In the genomic region with DNA sequence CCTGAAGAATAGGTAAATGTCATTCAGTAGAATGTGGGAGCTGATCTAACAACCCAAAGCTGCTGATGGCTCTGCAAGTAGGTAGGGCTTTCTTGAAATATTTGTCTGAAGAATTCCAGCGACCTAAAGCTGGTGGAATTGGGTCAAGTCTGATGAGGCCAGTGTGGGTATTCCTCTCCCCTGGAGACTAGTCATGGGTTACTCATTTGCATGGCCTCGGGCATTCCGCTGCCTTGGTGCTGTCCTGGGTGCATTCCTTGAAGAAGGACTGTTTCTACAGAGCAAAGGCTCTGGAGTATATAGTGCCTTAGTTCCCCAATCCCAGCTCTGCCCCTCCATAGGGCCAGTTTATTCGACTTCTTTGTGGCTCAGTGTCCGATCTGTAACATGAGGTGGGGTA, we compare ENCODE assay signal across 26 cellular contexts. TPM values are rescaled to one million over a fixed set of nuclear protein-coding genes. Genes with fewer than 3 reads are reported as not detected.
DNase-seq lines count a peak whose midpoint lies in the region; ATAC-seq, FAIRE-seq and TF ChIP-seq lines count a peak whose summit lies in the region.
"Had no signal": no experiment of that assay in that cellular context is flagged by ENCODE, and none has a peak within 500 bp of the region (broad histone marks: within the 10 kb centered on the region; RNA-seq: fewer than 3 reads in every experiment).

No MANE protein-coding gene starts in this region.

- no TSS peak for BruUV-seq in OCI-LY7 (replicated peaks; lab: Mats Ljungman, UMichigan)

- H3K18ac ChIP-seq in H1 (ENCODE audit: extremely low read depth, low read length) (no peak overlapping the region), mesendoderm (ENCODE audit: low read length) (no peak overlapping the region)

- intact Hi-C loops in OCI-LY7 (cut with micrococcal nuclease; ENCODE audit: unreplicated experiment) = no loop called here

- H3K9ac ChIP-seq in H1 (replicated peaks in 1 of 4; ENCODE audit: extremely low read depth in 1 of 4, low read depth in 3 of 4, low read length in 3 of 4) (no peak overlapping the region), mesendoderm (ENCODE audit: low read length) (no peak overlapping the region)

- H3K9me3 Mint-ChIP-seq in progenitor cell of endocrine pancreas (ENCODE audit: low read depth) = peaks cover 11% of the 10 kb centered on the region
- H3K9me3 Mint-ChIP-seq: activated naive CD8-positive, alpha-beta T cell treated with anti-CD3 and anti-CD28 coated beads, Interleukin-2, amount 10 ng/mL, durations not matched to agents 7 days and 5 days; activated T-helper 1 cell treated with anti-CD3 and anti-CD28 coated beads, Interleukin-12 subunit alpha, Interleukin-12 subunit beta, Interleukin-2, Interleukin-4 antibody, amounts not matched to agents 30 ng/mL and 10 ng/mL and 1 ng/mL, durations not matched to agents 14 hours and 24 hours and 36 hours had no signal

- H4K8ac ChIP-seq in H1 (ENCODE audit: extremely low read depth, insufficient read depth, low read length) (no peak overlapping the region), mesendoderm (ENCODE audit: low read depth, low read length) (no peak overlapping the region)

- H2AK5ac ChIP-seq in H1 (ENCODE audit: low read depth, low read length) (no peak overlapping the region), mesendoderm (ENCODE audit: low read length) (no peak overlapping the region)

- H4K91ac ChIP-seq in H1 (replicated peaks; ENCODE audit: insufficient read length, low read length) = no peak overlapping the region

- H3K27ac Mint-ChIP-seq in progenitor cell of endocrine pancreas = no peak overlapping the region
- H3K27ac Mint-ChIP-seq: activated naive CD8-positive, alpha-beta T cell treated with anti-CD3 and anti-CD28 coated beads, Interleukin-2, amount 10 ng/mL, durations not matched to agents 7 days and 5 days; activated T-helper 1 cell treated with anti-CD3 and anti-CD28 coated beads, Interleukin-12 subunit alpha, Interleukin-12 subunit beta, Interleukin-2, Interleukin-4 antibody, amounts not matched to agents 30 ng/mL and 10 ng/mL and 1 ng/mL, durations not matched to agents 14 hours and 24 hours and 36 hours; naive thymus-derived CD4-positive, alpha-beta T cell had no signal

- no peaks in the 10 kb centered on the region for H4K20me1 ChIP-seq in H1 (replicated peaks in 1 of 2; ENCODE audit: control insufficient read depth in 1 of 2, insufficient read depth in 2 of 2, low read length in 2 of 2)
- no peaks in the 10 kb centered on the region for H4K20me1 ChIP-seq in OCI-LY7 (ENCODE audit: insufficient read depth, low read length)

- no peaks in the 10 kb centered on the region for H3K23me2 ChIP-seq in H1 (ENCODE audit: low read depth, low read length)

- no peak overlapping the region for H3K23ac ChIP-seq in H1 (ENCODE audit: insufficient read length)
- no peak overlapping the region for H3K23ac ChIP-seq in mesendoderm (ENCODE audit: low read length)

- peaks cover 2% of the 10 kb centered on the region for H3K4me1 Mint-ChIP-seq in progenitor cell of endocrine pancreas (ENCODE audit: low read depth)
- H3K4me1 Mint-ChIP-seq: activated naive CD8-positive, alpha-beta T cell treated with anti-CD3 and anti-CD28 coated beads, Interleukin-2, amount 10 ng/mL, durations not matched to agents 7 days and 5 days; naive thymus-derived CD4-positive, alpha-beta T cell had no signal

- H3K4me3 ChIP-seq in MG63 (no peak overlapping the region), H1 (ENCODE audit: extremely low read depth in 1 of 4, insufficient read depth in 2 of 4, low read depth in 3 of 4, low read length in 4 of 4) (no peak overlapping the region), mesendoderm (ENCODE audit: low read length) (no peak overlapping the region), OCI-LY7 (ENCODE audit: low read depth, low read length, poor library complexity, severe bottlenecking) (no peak overlapping the region)
- H3K4me3 ChIP-seq: GM12878, smooth muscle cell had no signal

- H3K4me1 ChIP-seq in H1 (replicated peaks in 1 of 4; ENCODE audit: control insufficient read depth in 3 of 4, insufficient read depth in 4 of 4, low read length in 3 of 4) (peaks cover 0 to 4% (median 0%) of the 10 kb centered on the region in 4 experiments; a peak in 1 of 7 replicates), mesendoderm (ENCODE audit: control insufficient read depth, low read depth, low read length) (no peaks in the 10 kb centered on the region), OCI-LY7 (ENCODE audit: insufficient read depth, low read length, poor library complexity, severe bottlenecking) (no peaks in the 10 kb centered on the region)

- H2BK120ac ChIP-seq in H1 (replicated peaks; ENCODE audit: low read depth, low read length) (no peak overlapping the region), mesendoderm (ENCODE audit: low read depth, low read length) (no peak overlapping the region)

- H3K36me3 Mint-ChIP-seq in progenitor cell of endocrine pancreas (ENCODE audit: insufficient read depth) = peaks cover 2% of the 10 kb centered on the region
- H3K36me3 Mint-ChIP-seq: activated naive CD8-positive, alpha-beta T cell treated with anti-CD3 and anti-CD28 coated beads, Interleukin-2, amount 10 ng/mL, durations not matched to agents 7 days and 5 days; naive thymus-derived CD4-positive, alpha-beta T cell had no signal

- FAIRE-seq in H1 (lab: Jason Lieb, UNC) = no peak
- FAIRE-seq: GM12878 had no signal

- no peak overlapping the region for H4K5ac ChIP-seq in H1 (ENCODE audit: insufficient read length, low read depth, low read length)
- H4K5ac ChIP-seq in mesendoderm (ENCODE audit: low read length) = no peak overlapping the region

- no peak overlapping the region for H2BK20ac ChIP-seq in H1 (ENCODE audit: low read length)

- TF ChIP-seq CTCF in H1 (IDR thresholded peaks at IDR 0.05; ENCODE audit: control extremely low read depth in 1 of 3, insufficient read depth in 1 of 3, low read depth in 1 of 3, low read length in 3 of 3) = no peak
- no peak for TF ChIP-seq CTCF in progenitor cell of endocrine pancreas (IDR thresholded peaks at IDR 0.05; ENCODE audit: unreplicated experiment)
- no peak for TF ChIP-seq CTCF in OCI-LY7 (conservative IDR thresholded peaks at IDR 0.05; ENCODE audit: low read length)

- H3K36me3 ChIP-seq in MG63 (no peaks in the 10 kb centered on the region), H1 (ENCODE audit: control insufficient read depth in 2 of 4, insufficient read depth in 4 of 4, low read length in 3 of 4) (no peaks in the 10 kb centered on the region), mesendoderm (ENCODE audit: control insufficient read depth, insufficient read depth, low read length) (no peaks in the 10 kb centered on the region), OCI-LY7 (ENCODE audit: insufficient read depth, low read length) (no peaks in the 10 kb centered on the region)

- no peak overlapping the region for H3K4me3 Mint-ChIP-seq in progenitor cell of endocrine pancreas (ENCODE audit: low read depth)
- H3K4me3 Mint-ChIP-seq: activated naive CD8-positive, alpha-beta T cell treated with anti-CD3 and anti-CD28 coated beads, Interleukin-2, amount 10 ng/mL, durations not matched to agents 7 days and 5 days; activated T-helper 1 cell treated with anti-CD3 and anti-CD28 coated beads, Interleukin-12 subunit alpha, Interleukin-12 subunit beta, Interleukin-2, Interleukin-4 antibody, amounts not matched to agents 30 ng/mL and 10 ng/mL and 1 ng/mL, durations not matched to agents 14 hours and 24 hours and 36 hours; naive thymus-derived CD4-positive, alpha-beta T cell had no signal

- H3K27me3 Mint-ChIP-seq in progenitor cell of endocrine pancreas = no peaks in the 10 kb centered on the region
- H3K27me3 Mint-ChIP-seq: activated naive CD8-positive, alpha-beta T cell treated with anti-CD3 and anti-CD28 coated beads, Interleukin-2, amount 10 ng/mL, durations not matched to agents 7 days and 5 days had no signal

- no peak for TF ChIP-seq EP300 in H1 (IDR thresholded peaks at IDR 0.05; ENCODE audit: borderline replicate concordance in 1 of 2, low read depth in 2 of 2, low read length in 2 of 2)

- H3K4ac ChIP-seq in H1 (replicated peaks; ENCODE audit: insufficient read length, low read depth, low read length) (no peak overlapping the region), mesendoderm (ENCODE audit: low read depth, low read length) (no peak overlapping the region)

- no peak overlapping the region for H3K14ac ChIP-seq in H1 (ENCODE audit: insufficient read length)

- no peaks in the 10 kb centered on the region for H3K9me2 ChIP-seq in OCI-LY7 (ENCODE audit: insufficient read depth, low read length)

- no peak overlapping the region for H2BK12ac ChIP-seq in H1 (ENCODE audit: low read depth, low read length)

- CTCF ChIA-PET in H1 (lab: Charles Lee; ENCODE audit: partially characterized antibody) (interaction anchor here (0.5 to 0.6 kb wide), 2 partner anchors 12 to 35 kb away, joined by 3 to 5 read pairs; no protein-coding TSS in a partner anchor), OCI-LY7 (lab: Charles Lee; ENCODE audit: unreplicated experiment) (no interaction called here)

- DNase-seq in EL (peak; percentile 59), MG63 (peak; percentile 9), H1 (ENCODE audit: low read depth in 1 of 2, low spot score in 2 of 2) (peak in 1 of 2 experiments; percentile 45), mesendoderm (peak; percentile 93), retina (no peak), progenitor cell of endocrine pancreas (ENCODE audit: low spot score, unreplicated experiment) (no peak), OCI-LY7 (ENCODE audit: low spot score) (no peak)
- DNase-seq: activated CD4-positive, alpha-beta T cell treated with anti-CD3 and anti-CD28 coated beads for 1 hour; activated naive CD8-positive, alpha-beta T cell treated with anti-CD3 and anti-CD28 coated beads, Interleukin-2, amount 10 ng/mL, durations not matched to agents 7 days and 5 days; COR-L47; dermis blood vessel endothelial cell; GF-D8; IMR-90; naive thymus-derived CD4-positive, alpha-beta T cell; NCI-H187; NCI-H524; posterior cingulate gyrus; stimulated activated CD4-positive, alpha-beta T cell treated with anti-CD3 and anti-CD28 coated beads, Interleukin-4, amount 100 ng/mL, for 24 hours; substantia nigra; T-helper 9 cell had no signal

- H2BK15ac ChIP-seq in H1 (ENCODE audit: low read length) = no peak overlapping the region
- H2BK15ac ChIP-seq in mesendoderm (replicated peaks; ENCODE audit: low read depth) = no peak overlapping the region

- POLR2A ChIA-PET in H1 (lab: Charles Lee; ENCODE audit: partially characterized antibody) (no interaction called here), OCI-LY7 (lab: Charles Lee) (no interaction called here)

- no peak for ATAC-seq in GM21526 (IDR thresholded peaks at IDR 0.05; ENCODE audit: low FRiP score, unreplicated experiment)
- ATAC-seq: GM12878; naive thymus-derived CD4-positive, alpha-beta T cell had no signal

- no peak for TF ChIP-seq POLR2A in H1 (IDR thresholded peaks at IDR 0.05; ENCODE audit: control extremely low read depth in 1 of 2, low read depth in 2 of 2, low read length in 2 of 2)

- H3K79me2 ChIP-seq in H1 (ENCODE audit: control insufficient read depth in 1 of 2, insufficient read depth in 2 of 2, low read length in 2 of 2) = no peaks in the 10 kb centered on the region
- no peaks in the 10 kb centered on the region for H3K79me2 ChIP-seq in mesendoderm (ENCODE audit: control insufficient read depth, insufficient read depth, low read length)
- H3K79me2 ChIP-seq in OCI-LY7 (ENCODE audit: insufficient read depth, low read depth, low read length) = no peaks in the 10 kb centered on the region

- H3K4me2 ChIP-seq in H1 (ENCODE audit: insufficient read depth in 1 of 2, low read depth in 2 of 2, low read length in 2 of 2) (no peak overlapping the region), mesendoderm (ENCODE audit: low read length) (no peak overlapping the region), OCI-LY7 (ENCODE audit: low read length) (no peak overlapping the region)
- H3K4me2 ChIP-seq: smooth muscle cell had no signal

- no peaks in the 10 kb centered on the region for H3K27me3 ChIP-seq in MG63
- no peaks in the 10 kb centered on the region for H3K27me3 ChIP-seq in H1 (replicated peaks in 1 of 4; ENCODE audit: control insufficient read depth in 3 of 4, extremely low read depth in 1 of 4, insufficient read depth in 3 of 4, low read length in 3 of 4)
- H3K27me3 ChIP-seq in mesendoderm (ENCODE audit: insufficient read depth, low read length, poor library complexity) = no peaks in the 10 kb centered on the region

- H3K9me3 ChIP-seq in MG63 (no peaks in the 10 kb centered on the region), H1 (ENCODE audit: insufficient read depth in 2 of 2, low read depth in 1 of 2, low read length in 1 of 2) (no peaks in the 10 kb centered on the region), OCI-LY7 (ENCODE audit: low read length) (no peaks in the 10 kb centered on the region)

- H3K56ac ChIP-seq in H1 (replicated peaks; ENCODE audit: insufficient read length, low read depth, low read length) (no peak overlapping the region), mesendoderm (ENCODE audit: low read length) (no peak overlapping the region)

- H3K79me1 ChIP-seq in H1 (ENCODE audit: low read depth, low read length) (no peaks in the 10 kb centered on the region), mesendoderm (ENCODE audit: low read length) (no peaks in the 10 kb centered on the region)

- H2AFZ ChIP-seq in H1 (ENCODE audit: low read length) = no peak overlapping the region
- no peak overlapping the region for H2AFZ ChIP-seq in OCI-LY7 (ENCODE audit: low read length)

- no peak for TF ChIP-seq RAD21 in H1 (IDR thresholded peaks at IDR 0.05 in 1 of 2, conservative IDR thresholded peaks at IDR 0.05 in 1 of 2; ENCODE audit: low read depth in 2 of 2, low read length in 2 of 2)

- no peak overlapping the region for H3K27ac ChIP-seq in H1 (ENCODE audit: low read depth, low read length)
- H3K27ac ChIP-seq in mesendoderm (ENCODE audit: low read depth, low read length) = no peak overlapping the region
- H3K27ac ChIP-seq in OCI-LY7 (ENCODE audit: low read depth, low read length, poor library complexity, severe bottlenecking) = no peak overlapping the region
- H3K27ac ChIP-seq: epithelial cell of prostate had no signal

- whole genome bisulfite sequencing in H1 (ENCODE audit: extremely low coverage in 1 of 2, insufficient coverage in 1 of 2, insufficient read length in 1 of 2, insufficient replicate concordance in 2 of 2, low coverage in 1 of 2, low lambda C conversion rate in 2 of 2, missing lambda C conversion rate in 1 of 2), 2 experiments = 75% methylated on average over 5 of the region's 5 CpGs; no CpG with 5 or more reads in 1 of the 2 experiments
- WGBS in mesendoderm (ENCODE audit: extremely low coverage, insufficient coverage, low lambda C conversion rate) = no CpG with 5 or more reads among the region's 5 CpGs

- H2BK5ac ChIP-seq in H1 (ENCODE audit: low read depth, low read length) = no peak overlapping the region
- no peak overlapping the region for H2BK5ac ChIP-seq in mesendoderm (ENCODE audit: low read length)

RNA-seq across cellular contexts. Expression of gene PDK4, which starts 19.2 kb away (rescaled TPM):
- 0.33 and 0.84 TPM in 2 replicates for total RNA-seq in MG63 (2014; rRNA removed; shearing (Covaris generic); ENCODE audit: low replicate concordance)
- total RNA-seq in H1 (2021; fragmentation: NEBNext Ultra II Directional; extraction: Animal tissue kit (Norgen Biotek cat#: 25700)) = 0.23 and 0.26 TPM in 2 replicates
- not detected in 2 replicates for polyA plus RNA-seq in H1 (2011; rRNA removed)
- 0.16 TPM for polyA plus RNA-seq in H1 (2011; cell fraction: cytosol; rRNA removed)
- 0.23 TPM for polyA plus RNA-seq in H1 (2011; cell fraction: nucleus; rRNA removed)
- polyA plus RNA-seq in H1 (2012, experiment 1 of 2) = 0.10 to 0.21 TPM (median 0.12 TPM) in 3 of 4 replicates, not detected in the other
- polyA plus RNA-seq in H1 (2012, experiment 2 of 2) = not detected
- 0.08 TPM for polyA plus RNA-seq in H1 (2013, experiment 1 of 2)
- polyA plus RNA-seq in H1 (2013, experiment 2 of 2) = 0.04 TPM
- polyA minus RNA-seq in H1 (2011; rRNA and poly(A)+ RNA removed) = 0.06 TPM in 1 of 2 replicates, not detected in the other
- 1.8 TPM for polyA minus RNA-seq in H1 (2011; cell fraction: cytosol; rRNA and poly(A)+ RNA removed)
- polyA minus RNA-seq in H1 (2011; cell fraction: nucleus; rRNA and poly(A)+ RNA removed) = 0.20 TPM
- 0.06 TPM for polyA plus RNA-seq in mesendoderm (2013, experiment 1 of 2)
- polyA plus RNA-seq in mesendoderm (2013, experiment 2 of 2) = 0.07 TPM
- total RNA-seq in progenitor cell of endocrine pancreas = 21.0 and 29.1 TPM in 2 replicates
- not detected in 2 replicates for total RNA-seq in OCI-LY7 (2014; rRNA removed; shearing (Covaris generic))
- not detected in 2 replicates for total RNA-seq in OCI-LY7 (2022)
- total RNA-seq: activated CD8-positive, alpha-beta memory T cell treated with anti-CD3 and anti-CD28 coated beads for 36 hours; activated T-helper 1 cell treated with anti-CD3 and anti-CD28 coated beads, Interleukin-12 subunit alpha, Interleukin-12 subunit beta, Interleukin-2, Interleukin-4 antibody, amounts not matched to agents 30 ng/mL and 10 ng/mL and 1 ng/mL, durations not matched to agents 14 hours and 24 hours and 36 hours; smooth muscle cell had no signal
- polyA plus RNA-seq: naive thymus-derived CD4-positive, alpha-beta T cell; smooth muscle cell had no signal

Comparison
In these comparisons a context has a peak if more than half of its experiments do, and no peak if none do; other contexts are left out.
1. DNase-seq: peak in EL (single experiment), MG63 (single experiment) and mesendoderm (single experiment); none in retina (single experiment), progenitor cell of endocrine pancreas (single experiment) and OCI-LY7 (single experiment).
2. RNA of gene PDK4, which starts 19.2 kb away (total RNA-seq): 21.0 to 29.1 TPM in progenitor cell of endocrine pancreas; 0.33 to 0.84 TPM in MG63, 0.23 to 0.26 TPM in H1 and not detected in OCI-LY7; every median in the first group is over 10 times any median in the second.